Comparison of ENCODE assay signal across 23 cellular contexts in the genomic region with DNA sequence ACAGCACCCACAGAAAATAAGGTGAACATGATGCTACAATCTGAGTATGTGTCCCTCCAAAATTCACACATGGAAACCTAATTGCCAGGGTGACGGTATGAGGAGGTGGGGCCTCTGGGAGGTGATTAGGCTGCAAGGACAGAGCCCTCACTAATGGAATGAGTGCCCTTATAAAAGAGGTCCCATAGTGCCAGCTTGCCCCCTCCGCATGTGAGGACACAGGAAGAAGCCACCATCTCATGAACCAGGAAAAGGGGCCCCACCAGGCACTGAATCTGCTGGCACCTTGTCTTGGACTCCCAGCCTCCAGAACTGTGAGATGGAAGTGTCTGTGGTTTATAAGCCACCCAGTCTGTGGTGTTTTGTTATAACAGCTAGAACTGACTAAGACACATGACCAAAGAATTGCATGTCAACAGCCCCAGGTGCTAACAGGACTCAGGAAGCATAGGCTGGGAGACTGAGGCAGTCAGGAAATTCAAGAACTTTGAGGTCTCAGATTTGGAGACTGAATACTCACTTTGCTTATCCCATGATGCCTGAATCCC.
"Had no signal": no experiment of that assay in that cellular context is flagged by ENCODE, and none has a peak within 500 bp of the region (broad histone marks: within the 10 kb centered on the region; RNA-seq: fewer than 3 reads in every experiment).

No MANE protein-coding gene starts in this region.

- H3K27me3 Mint-ChIP-seq: activated B cell treated with CpG ODN at 0.5 μM for 24 hours; activated CD4-positive, alpha-beta T cell treated with anti-CD3 and anti-CD28 coated beads, Interleukin-2, amount 10 ng/mL, durations not matched to agents 24 days and 14 days; IgD-negative memory B cell had no signal

- H3K4me1 Mint-ChIP-seq: activated B cell treated with CpG ODN at 0.5 μM for 24 hours; activated CD4-positive, alpha-beta T cell treated with anti-CD3 and anti-CD28 coated beads, Interleukin-2, amount 10 ng/mL, durations not matched to agents 24 days and 14 days; activated naive CD8-positive, alpha-beta T cell treated with anti-CD3 and anti-CD28 coated beads, Interleukin-2, amount 10 ng/mL, durations not matched to agents 7 days and 5 days; IgD-negative memory B cell had no signal

- H3K4me3 Mint-ChIP-seq: activated B cell treated with CpG ODN at 0.5 μM for 24 hours; activated CD4-positive, alpha-beta T cell treated with anti-CD3 and anti-CD28 coated beads, Interleukin-2, amount 10 ng/mL, durations not matched to agents 24 days and 14 days; activated naive CD4-positive, alpha-beta T cell treated with anti-CD3 and anti-CD28 coated beads for 36 hours; activated naive CD8-positive, alpha-beta T cell treated with anti-CD3 and anti-CD28 coated beads, Interleukin-2, amount 10 ng/mL, durations not matched to agents 7 days and 5 days; IgD-negative memory B cell had no signal

- DNase-seq: activated B cell treated with CpG ODN at 0.5 μM for 24 hours; activated CD4-positive, alpha-beta T cell treated with anti-CD3 and anti-CD28 coated beads for 1 hour; activated CD4-positive, alpha-beta T cell treated with anti-CD3 and anti-CD28 coated beads, Interleukin-2, amount 10 ng/mL, durations not matched to agents 24 days and 14 days; activated effector memory CD4-positive, alpha-beta T cell treated with anti-CD3 and anti-CD28 coated beads, Interleukin-2, amount 50 U/mL, for 16 hours; activated naive CD4-positive, alpha-beta T cell treated with anti-CD3 and anti-CD28 coated beads for 36 hours; activated naive CD8-positive, alpha-beta T cell treated with anti-CD3 and anti-CD28 coated beads, Interleukin-2, amount 10 ng/mL, durations not matched to agents 7 days and 5 days; activated T-cell treated with anti-CD3 and anti-CD28 coated beads, Interleukin-2, amount 50 U/mL, for 1 hour; aorta; central memory CD4-positive, alpha-beta T cell; NCI-H1092; NCI-H1417; NCI-H1694; NCI-H2029; NCI-H2107; NCI-H2171 treated with DMSO at 0.1 percent for 48 hours; NCI-H226; NCI-H510A; NCI-H526 treated with DMSO at 0.1 percent for 48 hours; NCI-H82; SIG-M5; T-helper 2 cell; T1000 had no signal

- H3K27ac Mint-ChIP-seq: activated B cell treated with CpG ODN at 0.5 μM for 24 hours; activated CD4-positive, alpha-beta T cell treated with anti-CD3 and anti-CD28 coated beads, Interleukin-2, amount 10 ng/mL, durations not matched to agents 24 days and 14 days; activated naive CD4-positive, alpha-beta T cell treated with anti-CD3 and anti-CD28 coated beads for 36 hours; activated naive CD8-positive, alpha-beta T cell treated with anti-CD3 and anti-CD28 coated beads, Interleukin-2, amount 10 ng/mL, durations not matched to agents 7 days and 5 days; IgD-negative memory B cell had no signal

- H3K36me3 Mint-ChIP-seq: activated naive CD8-positive, alpha-beta T cell treated with anti-CD3 and anti-CD28 coated beads, Interleukin-2, amount 10 ng/mL, durations not matched to agents 7 days and 5 days; IgD-negative memory B cell had no signal
